In the genomic region with DNA sequence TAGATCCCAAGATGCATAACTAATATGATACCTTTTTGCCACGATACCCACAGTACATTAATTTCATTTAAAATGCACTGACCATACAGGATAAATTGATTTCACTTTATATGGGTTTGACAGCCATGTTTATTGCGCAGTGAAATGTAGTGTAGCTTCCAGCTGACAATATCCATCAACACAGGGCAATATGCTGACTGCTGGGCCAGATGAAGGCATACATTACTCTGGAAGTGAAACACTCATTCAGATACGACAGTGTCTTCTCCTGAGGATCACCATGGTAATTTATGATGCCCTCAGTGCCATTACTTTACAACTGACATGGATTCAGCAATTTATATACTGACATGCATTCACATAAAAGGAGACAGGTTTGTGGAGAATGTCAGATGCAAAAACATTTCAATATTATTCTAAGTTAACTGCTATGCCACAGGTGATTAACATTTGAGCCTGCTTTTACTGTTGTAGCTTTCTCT, we compare ENCODE assay signal across 9 cellular contexts.
"Had no signal": no experiment of that assay in that cellular context is flagged by ENCODE, and none has a peak within 500 bp of the region (broad histone marks: within the 10 kb centered on the region; RNA-seq: fewer than 3 reads in every experiment).

No MANE protein-coding gene starts in this region.

- H2AFZ ChIP-seq: GM23248, GM23338 had no signal

- DNase-seq: GM23248, GOT3, H7, H9, HCEC 1CT, HFFc6 had no signal

- H3K9me3 ChIP-seq: HAP-1 had no signal

- H3K4me2 ChIP-seq: GM23338 had no signal

- H3K9ac ChIP-seq: GM23248 had no signal

- H3K27ac ChIP-seq: GM23248 had no signal

- H3K36me3 ChIP-seq: HAP-1 had no signal

- H3K4me3 ChIP-seq: GM23248, GM23338, HAP-1 had no signal

- H3K4me1 ChIP-seq: HAP-1 had no signal

- ATAC-seq: GM23338, HCT116 had no signal
